Comparison of ENCODE assay signal across 26 cellular contexts in the genomic region with DNA sequence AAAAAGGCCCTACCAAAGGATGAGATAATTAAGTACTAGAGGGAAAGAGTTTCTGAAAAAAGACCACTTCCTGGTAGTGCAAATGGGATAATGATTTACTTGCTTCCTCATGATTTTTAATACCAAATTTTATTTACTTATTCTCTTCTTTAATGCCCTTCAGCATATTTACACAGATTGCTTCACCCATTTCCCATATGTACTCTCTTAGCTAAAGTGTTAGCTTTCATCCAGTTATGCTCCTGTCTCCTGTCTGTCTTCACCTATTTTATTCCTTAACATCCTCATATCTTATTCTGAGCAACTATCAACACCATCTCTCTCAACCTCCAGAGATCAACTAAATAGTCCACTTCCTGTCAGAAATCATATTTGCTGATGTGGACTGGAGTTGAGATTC.
"Had no signal": no experiment of that assay in that cellular context is flagged by ENCODE, and none has a peak within 500 bp of the region (broad histone marks: within the 10 kb centered on the region; RNA-seq: fewer than 3 reads in every experiment).

No MANE protein-coding gene starts in this region.

- H3K27ac Mint-ChIP-seq: activated CD4-positive, alpha-beta memory T cell treated with anti-CD3 and anti-CD28 coated beads, Interleukin-2, amount 10 ng/mL, durations not matched to agents 7 days and 5 days; activated CD4-positive, alpha-beta T cell treated with anti-CD3 and anti-CD28 coated beads for 36 hours; activated naive CD4-positive, alpha-beta T cell treated with anti-CD3 and anti-CD28 coated beads for 36 hours; activated naive CD8-positive, alpha-beta T cell; activated T-helper 17 cell treated with anti-CD3 and anti-CD28 coated beads, Interleukin-2, amount 50 U/mL, for 72 hours; brain; T-cell had no signal

- DNase-seq: activated CD4-positive, alpha-beta memory T cell treated with anti-CD3 and anti-CD28 coated beads, Interleukin-2, amount 10 ng/mL, durations not matched to agents 7 days and 5 days; activated CD4-positive, alpha-beta T cell treated with anti-CD3 and anti-CD28 coated beads for 36 hours; activated CD4-positive, alpha-beta T cell treated with anti-CD3 and anti-CD28 coated beads, Interleukin-2, amount 50 U/mL, for 1 hour; activated gamma-delta T cell; activated naive CD4-positive, alpha-beta T cell treated with anti-CD3 and anti-CD28 coated beads for 36 hours; activated T-cell treated with anti-CD3 and anti-CD28 coated beads for 4 hours; activated T-cell treated with anti-CD3 and anti-CD28 coated beads, Interleukin-2, amount 50 U/mL, for 48 hours; amygdala; KG1; NCI-H1092; NCI-H1417; NCI-H2081; NCI-H345; NCI-H510A; NCI-H526 treated with DMSO at 0.1 percent for 48 hours; NK-92 treated with Interleukin-12 subunit alpha and Interleukin-12 subunit beta, amount 100 ng/mL, for 24 hours; OCI-M1; SIG-M5; T-cell; T-helper 2 cell; T1000 had no signal

- ATAC-seq: activated CD4-positive, alpha-beta T cell treated with anti-CD3 and anti-CD28 coated beads for 36 hours; activated T-helper 17 cell treated with anti-CD3 and anti-CD28 coated beads, Interleukin-2, amount 50 U/mL, for 72 hours; T-cell had no signal

- H3K27me3 Mint-ChIP-seq: activated CD4-positive, alpha-beta memory T cell treated with anti-CD3 and anti-CD28 coated beads, Interleukin-2, amount 10 ng/mL, durations not matched to agents 7 days and 5 days; activated CD4-positive, alpha-beta T cell treated with anti-CD3 and anti-CD28 coated beads for 36 hours; activated naive CD8-positive, alpha-beta T cell; brain; central memory CD8-positive, alpha-beta T cell; T-cell had no signal

- H3K4me3 ChIP-seq: SK-N-MC had no signal

- H3K4me3 Mint-ChIP-seq: activated CD4-positive, alpha-beta memory T cell treated with anti-CD3 and anti-CD28 coated beads, Interleukin-2, amount 10 ng/mL, durations not matched to agents 7 days and 5 days; activated CD4-positive, alpha-beta T cell treated with anti-CD3 and anti-CD28 coated beads for 36 hours; activated naive CD4-positive, alpha-beta T cell treated with anti-CD3 and anti-CD28 coated beads for 36 hours; activated naive CD8-positive, alpha-beta T cell; activated T-helper 17 cell treated with anti-CD3 and anti-CD28 coated beads, Interleukin-2, amount 50 U/mL, for 72 hours; brain; central memory CD8-positive, alpha-beta T cell; T-cell had no signal

- H3K27ac ChIP-seq: SK-N-MC had no signal

- H3K36me3 Mint-ChIP-seq: activated naive CD8-positive, alpha-beta T cell; brain; T-cell had no signal

- H3K4me1 Mint-ChIP-seq: activated CD4-positive, alpha-beta memory T cell treated with anti-CD3 and anti-CD28 coated beads, Interleukin-2, amount 10 ng/mL, durations not matched to agents 7 days and 5 days; activated CD4-positive, alpha-beta T cell treated with anti-CD3 and anti-CD28 coated beads for 36 hours; activated T-helper 17 cell treated with anti-CD3 and anti-CD28 coated beads, Interleukin-2, amount 50 U/mL, for 72 hours; brain; central memory CD8-positive, alpha-beta T cell; T-cell had no signal

- H3K9me3 Mint-ChIP-seq: activated CD4-positive, alpha-beta memory T cell treated with anti-CD3 and anti-CD28 coated beads, Interleukin-2, amount 10 ng/mL, durations not matched to agents 7 days and 5 days; activated naive CD4-positive, alpha-beta T cell treated with anti-CD3 and anti-CD28 coated beads for 36 hours; activated T-helper 17 cell treated with anti-CD3 and anti-CD28 coated beads, Interleukin-2, amount 50 U/mL, for 72 hours; brain; T-cell had no signal
